15 cellular contexts compared by ENCODE assay signal in genomic region chr2:231370749-231371429, GRCh38. TPM values are rescaled to one million over a fixed set of nuclear protein-coding genes. Genes with fewer than 3 reads are reported as not detected.
A peak's percentile ranks its signal among the peaks of the same experiment; 100 is the strongest.
DNase-seq lines count a peak whose midpoint lies in the region; ATAC-seq and TF ChIP-seq lines count a peak whose summit lies in the region.
"Had no signal": no experiment of that assay in that cellular context is flagged by ENCODE, and none has a peak within 500 bp of the region (broad histone marks: within the 10 kb centered on the region; RNA-seq: fewer than 3 reads in every experiment).

No MANE protein-coding gene starts in this region.

- ATAC-seq in IMR-90 (ENCODE audit: low read depth) (no peak), esophagus mucosa (peak; percentile 28), left lung (peak; percentile 20), T-cell (replicated peaks in 1 of 4) (no peak)
- ATAC-seq: activated T-helper 17 cell treated with anti-CD3 and anti-CD28 coated beads, Interleukin-2, amount 50 U/mL, for 72 hours; PC-3 had no signal

- POLR2A ChIA-PET in IMR-90 (lab: Charles Lee; ENCODE audit: unreplicated experiment) (no interaction called here), T-cell (lab: Charles Lee) (no interaction called here)

- H3K56ac ChIP-seq in IMR-90 (ENCODE audit: extremely low read depth, insufficient read depth, low read length): no peak overlapping the region

- H2BK5ac ChIP-seq in IMR-90 (ENCODE audit: low read depth, low read length, poor library complexity, severe bottlenecking): no peak overlapping the region

- intact Hi-C loops in IMR-90 (cut with micrococcal nuclease) (no loop called here), left lung (cut with DNase I) (no loop called here)

- no peaks in the 10 kb centered on the region for H3K9me1 ChIP-seq in IMR-90 (ENCODE audit: insufficient read depth, low read length)

- no peak overlapping the region for H2BK120ac ChIP-seq in IMR-90 (ENCODE audit: low read depth, low read length)

- 84% methylated on average over 4 of the region's 21 CpGs; no CpG with 5 or more reads in 1 of the 2 experiments for WGBS in IMR-90 (ENCODE audit: extremely low coverage in 2 of 2, insufficient read length in 1 of 2), 2 experiments

- H2BK15ac ChIP-seq in IMR-90 (ENCODE audit: low read depth, low read length): no peak overlapping the region

- no peak overlapping the region for H3K4me2 ChIP-seq in IMR-90 (ENCODE audit: low read depth, low read length)

- no peak for TF ChIP-seq POLR2A in IMR-90 (IDR thresholded peaks at IDR 0.05; ENCODE audit: low read depth, low read length)

- DNase-seq in IMR-90 (no peak), left lung (no peak), substantia nigra (lab: John Stamatoyannopoulos, UW) (peak in 3 of 49 donors; percentile 49 to 71 (median 65)), T-cell (no peak), COR-L47 (lab: John Stamatoyannopoulos, UW) (no peak), ACHN (no peak)
- DNase-seq: activated CD4-positive, CD25-positive, alpha-beta regulatory T cell treated with anti-CD3 and anti-CD28 coated beads, Interleukin-2, amount 50 U/mL, for 72 hours; EL; left cardiac atrium; PC-3; T-helper 9 cell had no signal

- CTCF ChIA-PET in IMR-90 (lab: Yijun Ruan, JAX) (no interaction called here), T-cell (lab: Charles Lee) (no interaction called here)

- H3K27ac Mint-ChIP-seq in T-cell: no peak overlapping the region
- H3K27ac Mint-ChIP-seq: activated T-helper 17 cell treated with anti-CD3 and anti-CD28 coated beads, Interleukin-2, amount 50 U/mL, for 72 hours had no signal

- H4K8ac ChIP-seq in IMR-90 (ENCODE audit: low read depth in 2 of 2, low read length in 2 of 2): no peak overlapping the region

- peaks cover 2% of the 10 kb centered on the region; the same call in 1 of the 2 replicates for H3K4me1 ChIP-seq in IMR-90 (ENCODE audit: control insufficient read depth, insufficient read depth, low read length)
- no peaks in the 10 kb centered on the region for H3K4me1 ChIP-seq in left lung
- H3K4me1 ChIP-seq: vagina had no signal

- no peak overlapping the region for H3K9ac ChIP-seq in IMR-90 (ENCODE audit: low read depth, low read length)

- no peak overlapping the region for H3K18ac ChIP-seq in IMR-90 (ENCODE audit: low read depth, low read length)

- no peaks in the 10 kb centered on the region for H3K9me3 Mint-ChIP-seq in T-cell
- H3K9me3 Mint-ChIP-seq: activated T-helper 17 cell treated with anti-CD3 and anti-CD28 coated beads, Interleukin-2, amount 50 U/mL, for 72 hours had no signal

- H4K91ac ChIP-seq in IMR-90 (ENCODE audit: insufficient read depth, low read depth, low read length): no peak overlapping the region

- no peaks in the 10 kb centered on the region for H3K4me1 Mint-ChIP-seq in T-cell
- H3K4me1 Mint-ChIP-seq: activated T-helper 17 cell treated with anti-CD3 and anti-CD28 coated beads, Interleukin-2, amount 50 U/mL, for 72 hours had no signal

- BruUV-seq in IMR-90 (replicated peaks; lab: Mats Ljungman, UMichigan): no TSS peak

- H3K27ac ChIP-seq in IMR-90 (ENCODE audit: insufficient read depth, low read length) (no peak overlapping the region), left lung (no peak overlapping the region), substantia nigra (ENCODE audit: low read depth, low read length, poor library complexity, severe bottlenecking) (peak overlapping the region; percentile 81)
- H3K27ac ChIP-seq: vagina had no signal

- no peak overlapping the region for H2BK20ac ChIP-seq in IMR-90 (ENCODE audit: low read depth, low read length)

- no peaks in the 10 kb centered on the region for H3K9me3 ChIP-seq in IMR-90 (ENCODE audit: control insufficient read depth, insufficient read depth, low read length)
- H3K9me3 ChIP-seq in left lung: no peaks in the 10 kb centered on the region
- H3K9me3 ChIP-seq: heart left ventricle, vagina had no signal

- no peaks in the 10 kb centered on the region for H3K27me3 Mint-ChIP-seq in T-cell
- H3K27me3 Mint-ChIP-seq: activated T-helper 17 cell treated with anti-CD3 and anti-CD28 coated beads, Interleukin-2, amount 50 U/mL, for 72 hours had no signal

- no peak for TF ChIP-seq RAD21 in IMR-90 (IDR thresholded peaks at IDR 0.05; ENCODE audit: low read length)

- no peak overlapping the region for H3K4ac ChIP-seq in IMR-90 (ENCODE audit: low read depth, low read length)

- dilution Hi-C loops in IMR-90 (cut with HindIII; ENCODE audit: low sequenced_read_pairs, unreplicated experiment): no loop called here

- no peaks in the 10 kb centered on the region for H3K79me1 ChIP-seq in IMR-90 (ENCODE audit: low read depth in 1 of 2, low read length in 2 of 2)

- in situ Hi-C loops in IMR-90 (cut with MboI; ENCODE audit: low sequenced_read_pairs): no loop called here
- in situ Hi-C loops in ACHN (cut with HindIII; ENCODE audit: low pct_ligation_motif_present, low pct_unique_long_range_greater_than_20kb, low sequenced_read_pairs): no loop called here

- no peak overlapping the region for H2AFZ ChIP-seq in IMR-90 (replicated peaks; ENCODE audit: low read length, poor library complexity)

- H3K23ac ChIP-seq in IMR-90 (ENCODE audit: low read depth, low read length): no peak overlapping the region

- no peak overlapping the region for H4K5ac ChIP-seq in IMR-90 (ENCODE audit: low read depth, low read length)

- H2AK9ac ChIP-seq in IMR-90 (replicated peaks; ENCODE audit: low read depth, low read length, poor library complexity): peak overlapping the region; percentile 13

- H3K36me3 ChIP-seq in IMR-90 (ENCODE audit: control insufficient read depth, insufficient read depth, low read length): no peaks in the 10 kb centered on the region; the same call in 1 of the 2 replicates
- H3K36me3 ChIP-seq in left lung: peaks cover 0 to 7% of the 10 kb centered on the region in 2 donors
- H3K36me3 ChIP-seq: heart left ventricle, vagina had no signal

- TF ChIP-seq CTCF in IMR-90 (conservative IDR thresholded peaks at IDR 0.05; ENCODE audit: low read depth, low read length) (no peak), left lung (IDR thresholded peaks at IDR 0.05) (no peak)

- H2AK5ac ChIP-seq in IMR-90 (ENCODE audit: low read depth, low read length): no peak overlapping the region

- H3K36me3 Mint-ChIP-seq in T-cell: no peaks in the 10 kb centered on the region

- H3K4me3 ChIP-seq in IMR-90 (ENCODE audit: insufficient read depth, low read depth, low read length): no peak overlapping the region
- no peak overlapping the region for H3K4me3 ChIP-seq in left lung
- H3K4me3 ChIP-seq: heart left ventricle, vagina had no signal

- H4K20me1 ChIP-seq in IMR-90 (ENCODE audit: insufficient read depth, low read length): no peaks in the 10 kb centered on the region

- H3K4me3 Mint-ChIP-seq in T-cell: no peak overlapping the region
- H3K4me3 Mint-ChIP-seq: activated T-helper 17 cell treated with anti-CD3 and anti-CD28 coated beads, Interleukin-2, amount 50 U/mL, for 72 hours had no signal

- peaks cover 2% of the 10 kb centered on the region; the same call in 1 of the 2 replicates for H3K27me3 ChIP-seq in IMR-90 (ENCODE audit: control insufficient read depth, insufficient read depth, low read length)
- no peaks in the 10 kb centered on the region for H3K27me3 ChIP-seq in left lung
- H3K27me3 ChIP-seq: heart left ventricle, vagina had no signal

- H3K14ac ChIP-seq in IMR-90 (replicated peaks; ENCODE audit: low read depth, low read length): no peak overlapping the region

TF ChIP-seq in IMR-90, 13 proteins besides CTCF, POLR2A, EP300 and RAD21:
- TF ChIP-seq CEBPB (IDR thresholded peaks at IDR 0.05; ENCODE audit: low read depth, low read length) (no peak), MAFK (IDR thresholded peaks at IDR 0.05; ENCODE audit: low read depth, low read length) (no peak), FOS (IDR thresholded peaks at IDR 0.05; ENCODE audit: low read depth, low read length) (no peak), CHD1 (IDR thresholded peaks at IDR 0.05; ENCODE audit: low read depth, low read length) (no peak), BHLHE40 (IDR thresholded peaks at IDR 0.05; ENCODE audit: low read depth, low read length) (no peak), SMC3 (IDR thresholded peaks at IDR 0.05; ENCODE audit: low read depth, low read length) (no peak), MXI1 (IDR thresholded peaks at IDR 0.05; ENCODE audit: borderline replicate concordance, low read depth, low read length) (no peak), RCOR1 (IDR thresholded peaks at IDR 0.05; ENCODE audit: insufficient replicate concordance, low read length) (no peak), MAZ (IDR thresholded peaks at IDR 0.05; ENCODE audit: borderline replicate concordance, low read depth, low read length) (no peak), RFX5 (IDR thresholded peaks at IDR 0.05; ENCODE audit: low read depth, low read length) (no peak), NFE2L2 (IDR thresholded peaks at IDR 0.05; ENCODE audit: low read depth, low read length) (no peak)
- TF ChIP-seq, protein P1, sequence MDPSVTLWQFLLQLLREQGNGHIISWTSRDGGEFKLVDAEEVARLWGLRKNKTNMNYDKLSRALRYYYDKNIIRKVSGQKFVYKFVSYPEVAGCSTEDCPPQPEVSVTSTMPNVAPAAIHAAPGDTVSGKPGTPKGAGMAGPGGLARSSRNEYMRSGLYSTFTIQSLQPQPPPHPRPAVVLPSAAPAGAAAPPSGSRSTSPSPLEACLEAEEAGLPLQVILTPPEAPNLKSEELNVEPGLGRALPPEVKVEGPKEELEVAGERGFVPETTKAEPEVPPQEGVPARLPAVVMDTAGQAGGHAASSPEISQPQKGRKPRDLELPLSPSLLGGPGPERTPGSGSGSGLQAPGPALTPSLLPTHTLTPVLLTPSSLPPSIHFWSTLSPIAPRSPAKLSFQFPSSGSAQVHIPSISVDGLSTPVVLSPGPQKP (IDR thresholded peaks at IDR 0.05; ENCODE audit: borderline replicate concordance, low read depth, low read length): no peak
- TF ChIP-seq, protein P2, sequence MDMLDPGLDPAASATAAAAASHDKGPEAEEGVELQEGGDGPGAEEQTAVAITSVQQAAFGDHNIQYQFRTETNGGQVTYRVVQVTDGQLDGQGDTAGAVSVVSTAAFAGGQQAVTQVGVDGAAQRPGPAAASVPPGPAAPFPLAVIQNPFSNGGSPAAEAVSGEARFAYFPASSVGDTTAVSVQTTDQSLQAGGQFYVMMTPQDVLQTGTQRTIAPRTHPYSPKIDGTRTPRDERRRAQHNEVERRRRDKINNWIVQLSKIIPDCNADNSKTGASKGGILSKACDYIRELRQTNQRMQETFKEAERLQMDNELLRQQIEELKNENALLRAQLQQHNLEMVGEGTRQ (IDR thresholded peaks at IDR 0.05; ENCODE audit: low read depth, low read length): no peak

RNA-seq across cellular contexts. Expression of gene B3GNT7, which starts 24.6 kb away (rescaled TPM):
- total RNA-seq in IMR-90 (2012; rRNA removed) (under 0.01 TPM in 2 replicates), esophagus mucosa (5.5 TPM), left lung (100 to 1,000 TPM in 1 of 2 donors, 10 to 100 TPM in 1; 32.6 to 107 TPM), T-cell (1 to 10 TPM in 1 of 5 donors, under 1 TPM in 4; 0.30 to 2.0 (median 0.68) TPM)
- polyA plus RNA-seq in IMR-90 (2012; rRNA removed): 0.03 and 0.07 TPM in 2 replicates
- 0.04 and 0.51 TPM in 2 replicates for polyA plus RNA-seq in IMR-90 (2012; cell fraction: cytosol; rRNA removed)
- 0.13 and 0.33 TPM in 2 replicates for polyA plus RNA-seq in IMR-90 (2012; cell fraction: nucleus; rRNA removed; ENCODE audit: low replicate concordance)

Comparison
In these comparisons a context has a peak if more than half of its experiments do, and no peak if none do; other contexts are left out.
1. ATAC-seq: peak in esophagus mucosa (single experiment) and left lung (single experiment); none in IMR-90 (single experiment) and T-cell (0 of 4).